ENCODE assay signal across 24 cellular contexts in the genomic region with DNA sequence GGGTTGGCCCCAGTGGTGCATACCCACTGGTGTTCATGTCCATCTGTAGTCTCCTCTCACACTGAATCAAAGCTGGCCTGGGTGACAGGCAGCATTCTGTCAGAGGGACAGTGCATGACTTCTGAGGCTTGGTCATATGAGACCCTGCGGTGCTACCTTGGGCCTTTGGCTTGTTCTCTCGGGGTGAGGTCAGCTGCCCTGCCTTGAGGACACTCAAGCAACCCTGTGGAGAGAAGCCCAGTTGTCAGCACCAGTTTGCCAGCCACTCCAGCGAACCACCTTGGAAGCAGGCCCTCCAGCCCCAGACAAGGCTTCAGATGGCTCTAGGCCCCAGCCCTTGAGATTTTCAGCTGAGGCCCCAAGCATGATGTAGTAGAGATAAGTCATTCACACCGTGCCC. TPM values are rescaled to one million over a fixed set of nuclear protein-coding genes. Genes with fewer than 3 reads are reported as not detected.
A peak's percentile ranks its signal among the peaks of the same experiment; 100 is the strongest.
DNase-seq lines count a peak whose midpoint lies in the region; ATAC-seq and TF ChIP-seq lines count a peak whose summit lies in the region.
"Had no signal": no experiment of that assay in that cellular context is flagged by ENCODE, and none has a peak within 500 bp of the region (broad histone marks: within the 10 kb centered on the region; RNA-seq: fewer than 3 reads in every experiment).

No MANE protein-coding gene starts in this region.

- no peak overlapping the region for H2BK120ac ChIP-seq in trophoblast cell (ENCODE audit: insufficient read depth, low read length, poor library complexity)

- no peak overlapping the region for H3K4me3 Mint-ChIP-seq in GM23338
- H3K4me3 Mint-ChIP-seq: CD8-positive, alpha-beta T cell had no signal

- no peaks in the 10 kb centered on the region for H3K9me3 ChIP-seq in PC-3 (ENCODE audit: low read length)
- no peaks in the 10 kb centered on the region for H3K9me3 ChIP-seq in esophagus (ENCODE audit: control insufficient read depth in 2 of 2, insufficient read depth in 1 of 2, low read depth in 1 of 2, low read length in 1 of 2)
- H3K9me3 ChIP-seq in trophoblast cell (ENCODE audit: insufficient read depth, low read depth, low read length), result no peaks in the 10 kb centered on the region
- no peaks in the 10 kb centered on the region for H3K9me3 ChIP-seq in suprapubic skin
- H3K9me3 ChIP-seq: A549, Caco-2, MG63 had no signal

- CTCF ChIA-PET in PC-3 (lab: Charles Lee), result no interaction called here

- H3K23ac ChIP-seq in trophoblast cell (ENCODE audit: low read length), result no peak overlapping the region

- H3K27ac ChIP-seq in PC-3 (ENCODE audit: low read length) (peak overlapping the region; percentile 51), esophagus (ENCODE audit: low read depth in 2 of 2, low read length in 1 of 2) (peak overlapping the region; percentile 27 to 80), trophoblast cell (ENCODE audit: low read depth, low read length) (no peak overlapping the region), suprapubic skin (peak overlapping the region; percentile 38), GM23338 (ENCODE audit: low read depth) (no peak overlapping the region)
- H3K27ac ChIP-seq: A549; BLaER1 treated with 17β-estradiol and CSF1 and Interleukin-3, amounts not matched to agents 10 nM and 100 nM had no signal

- H3K79me2 ChIP-seq in PC-3 (ENCODE audit: low read length) (no peaks in the 10 kb centered on the region), trophoblast cell (ENCODE audit: control insufficient read depth, insufficient read depth, low read length, poor library complexity) (no peaks in the 10 kb centered on the region), GM23338 (replicated peaks; ENCODE audit: insufficient read depth) (no peaks in the 10 kb centered on the region)

- H3F3A ChIP-seq in PC-3 (ENCODE audit: low read length, unreplicated experiment), result no peaks in the 10 kb centered on the region
- no peaks in the 10 kb centered on the region for H3F3A ChIP-seq in GM23338 (replicated peaks; ENCODE audit: low read depth)

- H3K9ac ChIP-seq in PC-3 (ENCODE audit: low read length), result no peak overlapping the region
- no peak overlapping the region for H3K9ac ChIP-seq in trophoblast cell (ENCODE audit: low read length)
- H3K9ac ChIP-seq: BLaER1 treated with 17β-estradiol and CSF1 and Interleukin-3, amounts not matched to agents 10 nM and 100 nM had no signal

- no peak overlapping the region for H4K8ac ChIP-seq in trophoblast cell (ENCODE audit: low read depth, low read length)

- H3K4me1 Mint-ChIP-seq in GM23338, result peaks cover 31% of the 10 kb centered on the region

- H2BK5ac ChIP-seq in trophoblast cell (ENCODE audit: low read depth, low read length, poor library complexity), result no peak overlapping the region

- H3K79me1 ChIP-seq in trophoblast cell (ENCODE audit: low read length), result no peaks in the 10 kb centered on the region

- no peaks in the 10 kb centered on the region for H3K9me2 ChIP-seq in PC-3 (replicated peaks; ENCODE audit: low read length)
- 0 out of 2 replicates have a peak, but pooled peaks cover 3% of the 10 kb centered on the region for H3K9me2 ChIP-seq in GM23338 (ENCODE audit: insufficient read depth)

- BruUV-seq in PC-3 (replicated peaks; lab: Mats Ljungman, UMichigan), result no TSS peak

- H4K91ac ChIP-seq in trophoblast cell (ENCODE audit: low read depth, low read length), result no peak overlapping the region

- H4K12ac ChIP-seq in trophoblast cell (ENCODE audit: low read depth, low read length), result no peak overlapping the region

- no peak overlapping the region for H2AFZ ChIP-seq in PC-3 (ENCODE audit: low read length)
- H2AFZ ChIP-seq in trophoblast cell (ENCODE audit: insufficient read depth, low read length, poor library complexity), result no peak overlapping the region
- H2AFZ ChIP-seq in GM23338, result no peak overlapping the region

- POLR2A ChIA-PET in PC-3 (lab: Charles Lee; ENCODE audit: unreplicated experiment), result no interaction called here

- no peak for DNase-seq in PC-3
- no peak for DNase-seq in trophoblast cell
- no peak for DNase-seq in suprapubic skin (ENCODE audit: low spot score in 2 of 2)
- no peak for DNase-seq in superior temporal gyrus (ENCODE audit: extremely low spot score)
- DNase-seq in GM23338 (ENCODE audit: low spot score), result no peak
- DNase-seq: AML-193; CD8-positive, alpha-beta T cell; KG1; MG63; NCI-H1105 treated with DMSO at 0.1 percent for 48 hours; NCI-H146; NCI-H1930; NCI-H446 treated with DMSO at 0.1 percent for 48 hours; NCI-H526; NCI-H82; NK-92 treated with Interleukin-12 subunit alpha and Interleukin-12 subunit beta, amount 100 ng/mL, for 24 hours; Right ventricle myocardium superior; RPMI8226 had no signal

- H3K4ac ChIP-seq in trophoblast cell (ENCODE audit: low read depth, low read length), result no peak overlapping the region

- ATAC-seq in PC-3 (no peak), GM23338 (no peak; the same call in 2 of the 3 replicates), HG03457 (IDR thresholded peaks at IDR 0.05; ENCODE audit: unreplicated experiment) (no peak)
- ATAC-seq: A549; CD8-positive, alpha-beta T cell; HCT116 had no signal

- H3K27me3 ChIP-seq in PC-3 (ENCODE audit: low read length) (no peaks in the 10 kb centered on the region), esophagus (ENCODE audit: control insufficient read depth in 1 of 2, insufficient read depth in 2 of 2, low read length in 2 of 2) (no peaks in the 10 kb centered on the region), trophoblast cell (ENCODE audit: insufficient read depth, low read length) (no peaks in the 10 kb centered on the region), suprapubic skin (no peaks in the 10 kb centered on the region), GM23338 (ENCODE audit: insufficient read depth) (no peaks in the 10 kb centered on the region)
- H3K27me3 ChIP-seq: BLaER1 treated with 17β-estradiol and CSF1 and Interleukin-3, amounts not matched to agents 10 nM and 100 nM; MG63 had no signal

- 93 to 99% methylated on average over 4 of the region's 4 CpGs for WGBS in esophagus, 2 donors
- WGBS in trophoblast cell (ENCODE audit: extremely low coverage, insufficient coverage, insufficient read length), result no CpG with 5 or more reads among the region's 4 CpGs
- WGBS in suprapubic skin, result 89% methylated on average over 1 of the region's 4 CpGs

- no peak overlapping the region for H3K27ac Mint-ChIP-seq in GM23338
- H3K27ac Mint-ChIP-seq: CD8-positive, alpha-beta T cell had no signal

- no peaks in the 10 kb centered on the region; the same call in 2 of the 3 replicates for H3K36me3 Mint-ChIP-seq in GM23338 (ENCODE audit: low read depth)
- H3K36me3 Mint-ChIP-seq: CD8-positive, alpha-beta T cell had no signal

- TF ChIP-seq EP300 in suprapubic skin (IDR thresholded peaks at IDR 0.05), result no peak

- H2AK5ac ChIP-seq in trophoblast cell (ENCODE audit: low read length), result no peak overlapping the region

- H3K27me3 Mint-ChIP-seq in GM23338 (ENCODE audit: insufficient read depth, low read depth, poor library complexity), result peaks cover 3% of the 10 kb centered on the region

- H4K20me1 ChIP-seq in PC-3 (ENCODE audit: low read length), result no peaks in the 10 kb centered on the region
- no peaks in the 10 kb centered on the region for H4K20me1 ChIP-seq in GM23338 (replicated peaks; ENCODE audit: insufficient read depth)
- H4K20me1 ChIP-seq: BLaER1 treated with 17β-estradiol and CSF1 and Interleukin-3, amounts not matched to agents 10 nM and 100 nM had no signal

- H3K4me2 ChIP-seq in PC-3 (ENCODE audit: low read length) (peak overlapping the region; percentile 46), trophoblast cell (ENCODE audit: low read length) (no peak overlapping the region), GM23338 (no peak overlapping the region)
- H3K4me2 ChIP-seq: A549 had no signal

- no peak for TF ChIP-seq CTCF in PC-3 (conservative IDR thresholded peaks at IDR 0.05; ENCODE audit: low read depth, low read length)
- no peak for TF ChIP-seq CTCF in suprapubic skin (IDR thresholded peaks at IDR 0.05)
- TF ChIP-seq CTCF in GM23338 (conservative IDR thresholded peaks at IDR 0.05; ENCODE audit: low read depth in 2 of 2), result no peak

- no peak for TF ChIP-seq POLR2A in suprapubic skin (IDR thresholded peaks at IDR 0.05)

- H3K18ac ChIP-seq in trophoblast cell (ENCODE audit: low read length), result no peak overlapping the region

- H3K36me3 ChIP-seq in PC-3 (ENCODE audit: low read depth, low read length), result no peaks in the 10 kb centered on the region
- no peaks in the 10 kb centered on the region for H3K36me3 ChIP-seq in esophagus (ENCODE audit: control insufficient read depth in 2 of 2, insufficient read depth in 2 of 2, low read length in 1 of 2)
- H3K36me3 ChIP-seq in trophoblast cell (ENCODE audit: control insufficient read depth in 1 of 2, insufficient read depth in 2 of 2, low read length in 2 of 2), result no peaks in the 10 kb centered on the region
- H3K36me3 ChIP-seq in suprapubic skin, result no peaks in the 10 kb centered on the region
- H3K36me3 ChIP-seq in GM23338 (ENCODE audit: insufficient read depth), result no peaks in the 10 kb centered on the region
- H3K36me3 ChIP-seq: BLaER1 treated with 17β-estradiol and CSF1 and Interleukin-3, amounts not matched to agents 10 nM and 100 nM; MG63 had no signal

- no peak overlapping the region for H3K4me3 ChIP-seq in PC-3 (ENCODE audit: low read length)
- H3K4me3 ChIP-seq in esophagus (ENCODE audit: low read depth in 1 of 2, low read length in 2 of 2), result no peak overlapping the region
- no peak overlapping the region for H3K4me3 ChIP-seq in trophoblast cell (ENCODE audit: low read depth, low read length)
- H3K4me3 ChIP-seq in suprapubic skin, result no peak overlapping the region
- H3K4me3 ChIP-seq in GM23338, result no peak overlapping the region
- H3K4me3 ChIP-seq: A549; BLaER1 treated with 17β-estradiol and CSF1 and Interleukin-3, amounts not matched to agents 10 nM and 100 nM; MG63 had no signal

- H3K4me1 ChIP-seq in PC-3 (ENCODE audit: insufficient read depth, low read length), result peaks cover 20% of the 10 kb centered on the region
- H3K4me1 ChIP-seq in esophagus (ENCODE audit: control insufficient read depth in 2 of 2, insufficient read depth in 2 of 2, low read length in 1 of 2), result peaks cover 9 to 16% of the 10 kb centered on the region in 2 donors
- peaks cover 14% of the 10 kb centered on the region in 2 experiments for H3K4me1 ChIP-seq in trophoblast cell (ENCODE audit: control insufficient read depth in 1 of 2, insufficient read depth in 2 of 2, low read length in 2 of 2)
- peaks cover 19% of the 10 kb centered on the region for H3K4me1 ChIP-seq in suprapubic skin
- H3K4me1 ChIP-seq in GM23338 (ENCODE audit: insufficient read depth), result peaks cover 8% of the 10 kb centered on the region
- H3K4me1 ChIP-seq: A549 had no signal

- peak overlapping the region; percentile 29 for H3K14ac ChIP-seq in trophoblast cell (ENCODE audit: low read length)

- no peak overlapping the region for H2BK12ac ChIP-seq in trophoblast cell (ENCODE audit: low read length)

- intact Hi-C loops in PC-3 (cut with micrococcal nuclease), result no loop called here

- H3K9me3 Mint-ChIP-seq in GM23338, result no peaks in the 10 kb centered on the region
- H3K9me3 Mint-ChIP-seq: CD8-positive, alpha-beta T cell had no signal

RNA-seq across cellular contexts. Expression of gene RAB7A, which starts 16.9 kb away (rescaled TPM):
- total RNA-seq in PC-3 (2014; rRNA removed) (48.0 and 78.2 TPM in 2 replicates), suprapubic skin (100 to 1,000 TPM; 120 to 154 (median 133) TPM)
- polyA plus RNA-seq in esophagus (100 to 1,000 TPM; 132 to 137 TPM), GM23338 (2016; fragmentation: Nextera tagmentation; extraction: Ambion mirVana) (131 and 156 TPM in 2 replicates)
- 236 and 247 TPM in 2 replicates for polyA plus RNA-seq in trophoblast cell (2013)
- 79.5 and 89.8 TPM in 2 replicates for total RNA-seq in GM23338 (2014; rRNA removed; shearing (Covaris generic))

RNA-seq across cellular contexts. Expression of gene RPN1, which starts 58.4 kb away (rescaled TPM):
- total RNA-seq in PC-3 (2014; rRNA removed) (262 and 270 TPM in 2 replicates), suprapubic skin (100 to 1,000 TPM in 3 of 4 donors, 10 to 100 TPM in 1; 91.5 to 150 (median 148) TPM)
- polyA plus RNA-seq in esophagus (100 to 1,000 TPM in 1 of 2 donors, 10 to 100 TPM in 1; 51.2 to 110 TPM), GM23338 (2016; fragmentation: Nextera tagmentation; extraction: Ambion mirVana) (108 and 111 TPM in 2 replicates)
- 356 and 371 TPM in 2 replicates for polyA plus RNA-seq in trophoblast cell (2013)
- total RNA-seq in GM23338 (2014; rRNA removed; shearing (Covaris generic)), result 218 and 231 TPM in 2 replicates

Comparison
In these comparisons a context has a peak if more than half of its experiments do, and no peak if none do; other contexts are left out.
1. H3K27ac ChIP-seq: peak in PC-3 (single experiment), esophagus (2 of 2) and suprapubic skin (single experiment); none in trophoblast cell (single experiment) and GM23338 (single experiment).